ENCODE assay signal across 12 cellular contexts in genomic region chr15:62848631-62849050, GRCh38.
DNase-seq lines count a peak whose midpoint lies in the region; ATAC-seq and TF ChIP-seq lines count a peak whose summit lies in the region.
"Had no signal": no experiment of that assay in that cellular context is flagged by ENCODE, and none has a peak within 500 bp of the region (broad histone marks: within the 10 kb centered on the region; RNA-seq: fewer than 3 reads in every experiment).

No MANE protein-coding gene starts in this region.

- H3K4me1 ChIP-seq in heart right ventricle (peaks cover 0 to 44% (median 22%) of the 10 kb centered on the region in 9 donors), liver (ENCODE audit: control insufficient read depth in 4 of 4, insufficient read depth in 4 of 4, low read length in 3 of 4) (peaks cover 13 to 34% (median 23%) of the 10 kb centered on the region in 4 donors), thyroid gland (no peaks in the 10 kb centered on the region)

- H3K9me3 ChIP-seq in heart right ventricle = no peaks in the 10 kb centered on the region
- no peaks in the 10 kb centered on the region for H3K9me3 ChIP-seq in liver (ENCODE audit: control insufficient read depth in 4 of 4, low read length in 3 of 4)
- no peaks in the 10 kb centered on the region for H3K9me3 ChIP-seq in thyroid gland

- H3K36me3 ChIP-seq in heart right ventricle = no peaks in the 10 kb centered on the region
- no peaks in the 10 kb centered on the region for H3K36me3 ChIP-seq in liver (ENCODE audit: control insufficient read depth in 4 of 4, insufficient read depth in 3 of 4, low read depth in 1 of 4, low read length in 3 of 4)
- no peaks in the 10 kb centered on the region for H3K36me3 ChIP-seq in thyroid gland

- DNase-seq in heart right ventricle (no peak), left cardiac atrium (no peak), chondrocyte (ENCODE audit: low spot score) (no peak), thyroid gland (no peak), OCI-M1 (lab: John Stamatoyannopoulos, UW) (no peak)
- DNase-seq: NCI-H1092; stimulated activated naive CD4-positive, alpha-beta T cell treated with Interleukin-2 at 50 U/mL for 16 hours had no signal

- intact Hi-C loops in heart right ventricle (cut with DNase I) = loop anchor here (2.0 to 10.0 kb wide), 10 partner anchors 64 to 554 kb away; partner anchors contain the start of gene TPM1 (in 5 of the 10)
- intact Hi-C loops in left cardiac atrium (cut with DNase I) = loop anchor here (1.0 to 10.0 kb wide), 4 partner anchors 46 to 245 kb away; partner anchors contain the start of gene TPM1 (in 2 of the 2)
- intact Hi-C loops in thyroid gland (cut with DNase I) = no loop called here

- no peak for TF ChIP-seq POLR2A in thyroid gland (IDR thresholded peaks at IDR 0.05)

- H3K9ac ChIP-seq in liver (ENCODE audit: low read depth in 1 of 2, low read length in 2 of 2) = no peak overlapping the region

- WGBS in heart right ventricle, 2 donors = 42 to 51% methylated on average over 5 of the region's 5 CpGs
- WGBS in liver = 55% methylated on average over 5 of the region's 5 CpGs
- WGBS in thyroid gland, 2 donors = 74 to 78% methylated on average over 5 of the region's 5 CpGs

- no peaks in the 10 kb centered on the region for H3K9me3 Mint-ChIP-seq in chondrocyte (ENCODE audit: low read depth)
- H3K9me3 Mint-ChIP-seq: T-helper 2 cell treated with Interferon-gamma antibody and Interleukin-4, amounts not matched to agents 5 μg/mL and 100 μg/mL, for 36 hours had no signal

- TF ChIP-seq CTCF in heart right ventricle (IDR thresholded peaks at IDR 0.05) (peak in 5 of 9 donors; percentile 7 to 42 (median 27)), chondrocyte (IDR thresholded peaks at IDR 0.05) (peak; percentile 65), liver (IDR thresholded peaks at IDR 0.05; ENCODE audit: low read depth, low read length, missing input control) (no peak), thyroid gland (IDR thresholded peaks at IDR 0.05) (no peak)

- no peak overlapping the region for H3K4me3 ChIP-seq in heart right ventricle
- no peak overlapping the region for H3K4me3 ChIP-seq in liver (ENCODE audit: low read depth in 1 of 3, low read length in 3 of 3)
- H3K4me3 ChIP-seq in thyroid gland (replicated peaks in 1 of 3) = no peak overlapping the region

- H3K27ac ChIP-seq in heart right ventricle (peak overlapping the region in 5 of 10 donors; percentile 11 to 30 (median 21)), liver (ENCODE audit: low read depth in 1 of 2, low read length in 2 of 2) (peak overlapping the region in 1 of 2 donors; percentile 28), thyroid gland (no peak overlapping the region)

- H3K27me3 ChIP-seq in heart right ventricle = no peaks in the 10 kb centered on the region
- H3K27me3 ChIP-seq in liver (ENCODE audit: control insufficient read depth in 4 of 4, insufficient read depth in 4 of 4, low read length in 3 of 4) = no peaks in the 10 kb centered on the region
- no peaks in the 10 kb centered on the region for H3K27me3 ChIP-seq in thyroid gland

- peak overlapping the region; percentile 13 for H3K4me3 Mint-ChIP-seq in chondrocyte (ENCODE audit: unreplicated experiment)
- H3K4me3 Mint-ChIP-seq: B cell; T-helper 2 cell treated with Interferon-gamma antibody and Interleukin-4, amounts not matched to agents 5 μg/mL and 100 μg/mL, for 36 hours had no signal

- peak; percentile 41 to 62 for TF ChIP-seq RAD21 in liver (IDR thresholded peaks at IDR 0.05)

- no peaks in the 10 kb centered on the region for H3K27me3 Mint-ChIP-seq in chondrocyte (ENCODE audit: low read depth)

- H3K4me1 Mint-ChIP-seq in chondrocyte (ENCODE audit: low read depth) = peaks cover 91% of the 10 kb centered on the region
- H3K4me1 Mint-ChIP-seq: B cell had no signal

- peak overlapping the region; percentile 90 for H3K27ac Mint-ChIP-seq in chondrocyte (ENCODE audit: unreplicated experiment)
- H3K27ac Mint-ChIP-seq: B cell; T-helper 2 cell treated with Interferon-gamma antibody and Interleukin-4, amounts not matched to agents 5 μg/mL and 100 μg/mL, for 36 hours had no signal

- ATAC-seq in heart right ventricle = peak in 3 of 8 donors; percentile 24 to 44 (median 30)
- no peak for ATAC-seq in left cardiac atrium
- ATAC-seq in GM18870 (IDR thresholded peaks at IDR 0.05; ENCODE audit: unreplicated experiment) = no peak
- no peak for ATAC-seq in HG03354 (IDR thresholded peaks at IDR 0.05; ENCODE audit: poor library complexity, severe bottlenecking, unreplicated experiment)

- H3K36me3 Mint-ChIP-seq in chondrocyte (ENCODE audit: low read depth) = no peaks in the 10 kb centered on the region

TF ChIP-seq in liver, 16 proteins besides CTCF, POLR2A, EP300 and RAD21:
- no peak for TF ChIP-seq SP1 (IDR thresholded peaks at IDR 0.05)
- peak; percentile 38 for TF ChIP-seq NR2F2 (IDR thresholded peaks at IDR 0.05)

Comparison
In these comparisons a context has a peak if more than half of its experiments do, and no peak if none do; other contexts are left out.
1. CTCF ChIP-seq: peak in heart right ventricle (5 of 9) and chondrocyte (single experiment); none in liver (single experiment) and thyroid gland (0 of 6).